ENCODE assay signal across 25 cellular contexts in genomic region chr5:126648471-126648870, GRCh38.
"Had no signal": no experiment of that assay in that cellular context is flagged by ENCODE, and none has a peak within 500 bp of the region (broad histone marks: within the 10 kb centered on the region; RNA-seq: fewer than 3 reads in every experiment).

No MANE protein-coding gene starts in this region.

- H3K27me3 ChIP-seq: left lung, right atrium auricular region, suprapubic skin, thyroid gland, upper lobe of right lung, vagina had no signal

- H3K27ac ChIP-seq: coronary artery, left lung, lower lobe of right lung, right atrium auricular region, suprapubic skin, thyroid gland, upper lobe of right lung, vagina had no signal

- H3K36me3 ChIP-seq: left lung, lower lobe of right lung, right atrium auricular region, suprapubic skin, thyroid gland, upper lobe of right lung, vagina had no signal

- ATAC-seq: stimulated activated effector memory CD8-positive, alpha-beta T cell treated with anti-CD3 and anti-CD28 coated beads, Interleukin-12 subunit alpha, Interleukin-12 subunit beta, amount 100 ng/mL, for 72 hours; stimulated activated naive CD8-positive, alpha-beta T cell treated with anti-CD3 and anti-CD28 coated beads, Interleukin-15, Interleukin-2, amounts not matched to agents 100 U/mL and 50 U/mL, for 24 hours had no signal

- H3K4me3 ChIP-seq: coronary artery, left lung, lower lobe of right lung, right atrium auricular region, suprapubic skin, thyroid gland, upper lobe of right lung, vagina had no signal

- H3K9me3 ChIP-seq: suprapubic skin, thyroid gland, vagina had no signal

- H3K36me3 Mint-ChIP-seq: stimulated activated effector memory CD8-positive, alpha-beta T cell treated with anti-CD3 and anti-CD28 coated beads, Interleukin-12 subunit alpha, Interleukin-12 subunit beta, amount 100 ng/mL, for 72 hours had no signal

- FAIRE-seq: islet of Langerhans, small intestine had no signal

- H3K4me1 ChIP-seq: left lung, lower lobe of right lung, right atrium auricular region, thyroid gland, upper lobe of right lung, vagina had no signal

- H3K4me3 Mint-ChIP-seq: endodermal cell; memory B cell; mesothelial cell of epicardium; naive B cell; stimulated activated effector memory CD8-positive, alpha-beta T cell treated with anti-CD3 and anti-CD28 coated beads, Interleukin-12 subunit alpha, Interleukin-12 subunit beta, amount 100 ng/mL, for 72 hours had no signal

- DNase-seq: cerebellar nuclear complex; effector CD4-positive, alpha-beta T cell; endodermal cell; foreskin melanocyte; head of caudate nucleus; hippocampal formation; kidney glomerular epithelial cell; left lung; lower lobe of right lung; naive B cell; posterior cingulate gyrus; stimulated activated CD4-positive, alpha-beta T cell treated with anti-CD3 and anti-CD28 coated beads, Interleukin-2, amount 100 ng/mL, for 48 hours; stimulated activated CD8-positive, alpha-beta memory T cell treated with anti-CD3 and anti-CD28 coated beads, Interleukin-4, amount 100 ng/mL, for 48 hours; stimulated activated naive CD8-positive, alpha-beta T cell treated with anti-CD3 and anti-CD28 coated beads, Interleukin-15, Interleukin-2, amounts not matched to agents 100 U/mL and 50 U/mL, for 24 hours; thyroid gland; upper lobe of right lung had no signal

- H3K4me1 Mint-ChIP-seq: memory B cell; mesothelial cell of epicardium; naive B cell; stimulated activated effector memory CD8-positive, alpha-beta T cell treated with anti-CD3 and anti-CD28 coated beads, Interleukin-12 subunit alpha, Interleukin-12 subunit beta, amount 100 ng/mL, for 72 hours had no signal

- H3K27ac Mint-ChIP-seq: endodermal cell; memory B cell; mesothelial cell of epicardium; naive B cell; stimulated activated effector memory CD8-positive, alpha-beta T cell treated with anti-CD3 and anti-CD28 coated beads, Interleukin-12 subunit alpha, Interleukin-12 subunit beta, amount 100 ng/mL, for 72 hours had no signal
